In the genomic region with DNA sequence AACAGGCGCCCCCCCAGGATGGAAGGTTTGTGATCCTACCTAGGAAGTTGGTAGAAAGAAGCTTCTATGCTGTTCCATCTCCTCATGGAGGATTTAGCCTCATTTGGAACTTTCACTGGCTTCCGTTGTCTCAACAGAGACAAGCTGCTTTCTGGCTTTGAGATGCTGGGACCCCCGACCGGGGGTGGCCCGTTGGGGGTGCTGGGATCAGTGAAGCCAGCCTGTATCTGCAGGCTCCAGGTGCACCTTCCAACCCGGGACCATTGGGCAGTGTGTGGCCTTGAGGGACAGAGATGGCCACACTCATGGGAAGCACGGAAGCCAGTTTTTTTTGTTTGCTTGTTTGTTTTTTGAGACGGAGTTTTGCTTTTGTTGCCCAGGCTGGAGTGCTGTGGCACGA, we compare ENCODE assay signal across 9 cellular contexts. TPM values are rescaled to one million over a fixed set of nuclear protein-coding genes. Genes with fewer than 3 reads are reported as not detected.
"Had no signal": no experiment of that assay in that cellular context is flagged by ENCODE, and none has a peak within 500 bp of the region (broad histone marks: within the 10 kb centered on the region; RNA-seq: fewer than 3 reads in every experiment).

No MANE protein-coding gene starts in this region.

- H3K4me3 ChIP-seq: K562 had no signal

- H3K27ac ChIP-seq: HL-60 had no signal

- ATAC-seq: HepG2, K562 had no signal

- DNase-seq: IMR-90, KBM-7, KG1 had no signal

RNA-seq across cellular contexts. Expression of a gene that starts 15.4 kb away (rescaled TPM):
- total RNA-seq: HepG2, HT-29, HT1080, K562 had no signal
- polyA plus RNA-seq: HepG2, IgD-negative memory B cell, K562 had no signal
